2 cellular contexts compared by ENCODE assay signal in the genomic region with DNA sequence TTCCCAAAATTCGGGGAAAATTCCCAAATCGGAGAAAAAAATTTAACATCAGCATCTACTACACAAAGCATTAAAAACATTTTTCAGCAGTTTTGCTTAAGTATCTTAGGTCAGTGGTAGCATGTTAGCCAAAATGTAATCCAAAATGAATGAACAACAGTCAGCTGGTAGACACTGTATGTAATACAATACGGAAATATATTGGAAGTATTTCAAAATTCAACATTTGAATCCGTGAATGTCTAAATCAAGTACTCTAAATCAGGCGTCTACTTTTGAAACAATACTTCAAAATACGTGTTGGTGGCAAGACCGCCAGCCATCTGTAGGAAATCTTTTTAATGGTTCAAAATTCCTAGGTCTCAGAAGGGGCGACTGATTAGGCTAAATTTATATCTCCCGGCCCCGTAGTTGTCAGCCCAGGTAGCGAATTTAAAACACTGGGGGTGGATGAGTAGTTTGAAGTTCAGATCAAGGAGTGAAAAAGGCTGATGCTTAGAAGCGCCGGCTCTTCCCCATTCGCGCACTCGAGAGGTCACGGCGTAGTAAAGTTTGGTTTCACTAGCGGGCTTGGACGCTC.
TF ChIP-seq lines count a peak whose summit lies in the region.

No MANE protein-coding gene starts in this region.

TF ChIP-seq in HEK293, 187 proteins besides CTCF, POLR2A, EP300 and RAD21:
- TF ChIP-seq WT1 (tag by site-specific recombination; IDR thresholded peaks at IDR 0.05) (no peak), ZBTB21 (tag by site-specific recombination; IDR thresholded peaks at IDR 0.05) (no peak), ZNF548 (tag by site-specific recombination; IDR thresholded peaks at IDR 0.05) (no peak), SALL2 (tag by site-specific recombination; IDR thresholded peaks at IDR 0.05; ENCODE audit: borderline replicate concordance) (no peak)

TF ChIP-seq in GM12878, 131 proteins besides CTCF, POLR2A, EP300 and RAD21:
- TF ChIP-seq ESRRA (IDR thresholded peaks at IDR 0.05; ENCODE audit: low read length) (no peak), CHD1 (IDR thresholded peaks at IDR 0.05; ENCODE audit: low read depth, low read length) (0 out of 2 replicates have a peak, but pooled peaks have one; percentile 48), ZNF274 (IDR thresholded peaks at IDR 0.05; ENCODE audit: insufficient read depth, insufficient read length) (no peak), BCL11A (IDR thresholded peaks at IDR 0.05; ENCODE audit: low read depth, low read length) (0 out of 2 replicates have a peak, but pooled peaks have one; percentile 3), DPF2 (IDR thresholded peaks at IDR 0.05) (no peak), IRF3 (IDR thresholded peaks at IDR 0.05) (no peak), RCOR1 (conservative IDR thresholded peaks at IDR 0.05; ENCODE audit: low read depth, low read length) (no peak), EGR1 (IDR thresholded peaks at IDR 0.05; ENCODE audit: borderline replicate concordance in 1 of 2, low read depth in 2 of 2, low read length in 2 of 2) (no peak), KDM1A (IDR thresholded peaks at IDR 0.05; ENCODE audit: borderline replicate concordance) (no peak), MXI1 (IDR thresholded peaks at IDR 0.05; ENCODE audit: low read depth, low read length) (peak; percentile 64; the same call in 1 of the 2 replicates), SIN3A (IDR thresholded peaks at IDR 0.05; ENCODE audit: low read depth, low read length) (0 out of 2 replicates have a peak, but pooled peaks have one; percentile 56), IRF4 (IDR thresholded peaks at IDR 0.05; ENCODE audit: low read depth, low read length) (no peak)
- TF ChIP-seq, protein P1, sequence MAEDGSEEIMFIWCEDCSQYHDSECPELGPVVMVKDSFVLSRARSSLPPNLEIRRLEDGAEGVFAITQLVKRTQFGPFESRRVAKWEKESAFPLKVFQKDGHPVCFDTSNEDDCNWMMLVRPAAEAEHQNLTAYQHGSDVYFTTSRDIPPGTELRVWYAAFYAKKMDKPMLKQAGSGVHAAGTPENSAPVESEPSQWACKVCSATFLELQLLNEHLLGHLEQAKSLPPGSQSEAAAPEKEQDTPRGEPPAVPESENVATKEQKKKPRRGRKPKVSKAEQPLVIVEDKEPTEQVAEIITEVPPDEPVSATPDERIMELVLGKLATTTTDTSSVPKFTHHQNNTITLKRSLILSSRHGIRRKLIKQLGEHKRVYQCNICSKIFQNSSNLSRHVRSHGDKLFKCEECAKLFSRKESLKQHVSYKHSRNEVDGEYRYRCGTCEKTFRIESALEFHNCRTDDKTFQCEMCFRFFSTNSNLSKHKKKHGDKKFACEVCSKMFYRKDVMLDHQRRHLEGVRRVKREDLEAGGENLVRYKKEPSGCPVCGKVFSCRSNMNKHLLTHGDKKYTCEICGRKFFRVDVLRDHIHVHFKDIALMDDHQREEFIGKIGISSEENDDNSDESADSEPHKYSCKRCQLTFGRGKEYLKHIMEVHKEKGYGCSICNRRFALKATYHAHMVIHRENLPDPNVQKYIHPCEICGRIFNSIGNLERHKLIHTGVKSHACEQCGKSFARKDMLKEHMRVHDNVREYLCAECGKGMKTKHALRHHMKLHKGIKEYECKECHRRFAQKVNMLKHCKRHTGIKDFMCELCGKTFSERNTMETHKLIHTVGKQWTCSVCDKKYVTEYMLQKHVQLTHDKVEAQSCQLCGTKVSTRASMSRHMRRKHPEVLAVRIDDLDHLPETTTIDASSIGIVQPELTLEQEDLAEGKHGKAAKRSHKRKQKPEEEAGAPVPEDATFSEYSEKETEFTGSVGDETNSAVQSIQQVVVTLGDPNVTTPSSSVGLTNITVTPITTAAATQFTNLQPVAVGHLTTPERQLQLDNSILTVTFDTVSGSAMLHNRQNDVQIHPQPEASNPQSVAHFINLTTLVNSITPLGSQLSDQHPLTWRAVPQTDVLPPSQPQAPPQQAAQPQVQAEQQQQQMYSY (CRISPR knock-in tag; IDR thresholded peaks at IDR 0.05): no peak
